ENCODE assay signal across 1 cellular context in genomic region chr4:107500551-107500950, GRCh38.
TF ChIP-seq lines count a peak whose summit lies in the region.

No MANE protein-coding gene starts in this region.

TF ChIP-seq in GM23338, 12 proteins besides CTCF, POLR2A, EP300 and RAD21:
- TF ChIP-seq ZNF462 (CRISPR knock-in tag; IDR thresholded peaks at IDR 0.05) (peak; percentile 69; the same call in 1 of the 2 replicates), EZH2phosphoT487 (IDR thresholded peaks at IDR 0.05; ENCODE audit: unreplicated experiment) (no peak), POLR2AphosphoS5 (IDR thresholded peaks at IDR 0.05; ENCODE audit: low read depth) (no peak), NANOG (IDR thresholded peaks at IDR 0.05; ENCODE audit: borderline replicate concordance) (peak; percentile 70)
